In genomic region chr1:201309420-201309819, GRCh38 we compare ENCODE assay signal across 8 cellular contexts.
DNase-seq lines count a peak whose midpoint lies in the region; ATAC-seq, FAIRE-seq and TF ChIP-seq lines count a peak whose summit lies in the region.

No MANE protein-coding gene starts in this region.

- intact Hi-C loops in posterior cingulate gyrus (cut with DNase I), result no loop called here

- no peaks in the 10 kb centered on the region for H3K36me3 Mint-ChIP-seq in stimulated activated effector memory CD8-positive, alpha-beta T cell treated with anti-CD3 and anti-CD28 coated beads, Interleukin-12 subunit alpha, Interleukin-12 subunit beta, amount 100 ng/mL, for 72 hours

- no peaks in the 10 kb centered on the region for H3K9me3 Mint-ChIP-seq in stimulated activated effector memory CD8-positive, alpha-beta T cell treated with anti-CD3 and anti-CD28 coated beads, Interleukin-12 subunit alpha, Interleukin-12 subunit beta, amount 100 ng/mL, for 72 hours

- no peak overlapping the region for H3K4me3 Mint-ChIP-seq in stimulated activated effector memory CD8-positive, alpha-beta T cell treated with anti-CD3 and anti-CD28 coated beads, Interleukin-12 subunit alpha, Interleukin-12 subunit beta, amount 100 ng/mL, for 72 hours

- no peak for FAIRE-seq in RCC 7860 (lab: Jason Lieb, UNC)

- H3K27ac Mint-ChIP-seq in stimulated activated effector memory CD8-positive, alpha-beta T cell treated with anti-CD3 and anti-CD28 coated beads, Interleukin-12 subunit alpha, Interleukin-12 subunit beta, amount 100 ng/mL, for 72 hours, result no peak overlapping the region

- DNase-seq in DMS79 treated with DMSO at 0.1 percent for 48 hours (lab: John Stamatoyannopoulos, UW) (peak; percentile 66), RCC 7860 (ENCODE audit: low spot score) (peak; percentile 54), germinal center (ENCODE audit: low spot score) (peak; percentile 19), posterior cingulate gyrus (peak in 8 of 10 donors; percentile 19 to 90 (median 40))
- DNase-seq in activated effector memory CD4-positive, alpha-beta T cell treated with anti-CD3 and anti-CD28 coated beads, Interleukin-2, amount 50 U/mL, for 16 hours, result no peak
- no peak for DNase-seq in stimulated activated effector memory CD8-positive, alpha-beta T cell treated with anti-CD3 and anti-CD28 coated beads, Interleukin-12 subunit alpha, Interleukin-12 subunit beta, amount 100 ng/mL, for 72 hours (ENCODE audit: low spot score in 2 of 2)

- TF ChIP-seq CTCF in LNCAP (IDR thresholded peaks at IDR 0.05), result peak; percentile 98

- no peak for ATAC-seq in stimulated activated effector memory CD8-positive, alpha-beta T cell treated with anti-CD3 and anti-CD28 coated beads, Interleukin-12 subunit alpha, Interleukin-12 subunit beta, amount 100 ng/mL, for 72 hours
- ATAC-seq in GM18861 (IDR thresholded peaks at IDR 0.05; ENCODE audit: unreplicated experiment), result no peak

- H3K4me1 Mint-ChIP-seq in stimulated activated effector memory CD8-positive, alpha-beta T cell treated with anti-CD3 and anti-CD28 coated beads, Interleukin-12 subunit alpha, Interleukin-12 subunit beta, amount 100 ng/mL, for 72 hours, result peaks cover 5% of the 10 kb centered on the region

Comparison
In these comparisons a context has a peak if more than half of its experiments do, and no peak if none do; other contexts are left out.
1. DNase-seq: peak in DMS79 treated with DMSO at 0.1 percent for 48 hours (single experiment), RCC 7860 (single experiment), germinal center (single experiment) and posterior cingulate gyrus (8 of 10); none in activated effector memory CD4-positive, alpha-beta T cell treated with anti-CD3 and anti-CD28 coated beads, Interleukin-2, amount 50 U/mL, for 16 hours (single experiment) and stimulated activated effector memory CD8-positive, alpha-beta T cell treated with anti-CD3 and anti-CD28 coated beads, Interleukin-12 subunit alpha, Interleukin-12 subunit beta, amount 100 ng/mL, for 72 hours (0 of 2).